Comparison of ENCODE assay signal across 17 cellular contexts in the genomic region with DNA sequence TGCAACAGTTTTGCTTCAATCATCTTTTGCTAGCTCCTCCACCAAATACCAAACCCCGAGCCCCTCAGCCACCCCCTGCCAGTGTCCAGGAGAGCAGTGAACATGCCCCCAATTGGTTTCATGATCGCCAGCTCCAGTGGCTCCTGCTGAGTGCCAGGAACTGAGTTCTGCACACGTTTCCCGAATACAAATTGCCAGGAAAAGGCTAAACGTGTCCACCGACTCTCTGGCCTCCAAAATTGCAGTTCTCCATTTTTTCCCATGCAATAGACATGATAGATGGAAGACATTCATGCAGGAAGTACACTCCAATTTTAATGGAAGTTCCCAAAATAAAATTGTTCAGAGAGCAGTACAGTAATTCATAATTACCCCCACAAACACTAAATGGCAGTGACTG.
"Had no signal": no experiment of that assay in that cellular context is flagged by ENCODE, and none has a peak within 500 bp of the region (broad histone marks: within the 10 kb centered on the region; RNA-seq: fewer than 3 reads in every experiment).

No MANE protein-coding gene starts in this region.

- H2AFZ ChIP-seq: hepatocyte had no signal

- H3K36me3 ChIP-seq: esophagus muscularis mucosa, gastroesophageal sphincter, heart left ventricle, left lung, lower lobe of right lung had no signal

- DNase-seq: effector CD8-positive, alpha-beta T cell; effector memory CD8-positive, alpha-beta T cell; endodermal cell; foreskin keratinocyte; heart left ventricle; hypothalamus; left cardiac atrium; left lung; left ventricle myocardium superior; lower lobe of right lung; mesenchymal stem cell; mucosa of descending colon; naive B cell had no signal

- H3K79me2 ChIP-seq: hepatocyte had no signal

- H3K4me1 ChIP-seq: foreskin keratinocyte, left lung, lower lobe of right lung had no signal

- ATAC-seq: effector memory CD8-positive, alpha-beta T cell; foreskin keratinocyte; gastroesophageal sphincter; heart left ventricle; left cardiac atrium; left lung; left ventricle myocardium superior; lower lobe of right lung; mucosa of descending colon had no signal

- H3K27ac ChIP-seq: coronary artery, esophagus muscularis mucosa, foreskin keratinocyte, gastroesophageal sphincter, heart left ventricle, hepatocyte, left lung, lower lobe of right lung had no signal

- H3K4me3 ChIP-seq: coronary artery, esophagus muscularis mucosa, gastroesophageal sphincter, heart left ventricle, hepatocyte, left lung, lower lobe of right lung, mucosa of descending colon had no signal

- H3K27me3 ChIP-seq: esophagus muscularis mucosa, gastroesophageal sphincter, heart left ventricle, hepatocyte, left lung had no signal

- H3K4me2 ChIP-seq: hepatocyte had no signal

- H3K9me3 ChIP-seq: lower lobe of right lung, mucosa of descending colon had no signal
